In the genomic region with DNA sequence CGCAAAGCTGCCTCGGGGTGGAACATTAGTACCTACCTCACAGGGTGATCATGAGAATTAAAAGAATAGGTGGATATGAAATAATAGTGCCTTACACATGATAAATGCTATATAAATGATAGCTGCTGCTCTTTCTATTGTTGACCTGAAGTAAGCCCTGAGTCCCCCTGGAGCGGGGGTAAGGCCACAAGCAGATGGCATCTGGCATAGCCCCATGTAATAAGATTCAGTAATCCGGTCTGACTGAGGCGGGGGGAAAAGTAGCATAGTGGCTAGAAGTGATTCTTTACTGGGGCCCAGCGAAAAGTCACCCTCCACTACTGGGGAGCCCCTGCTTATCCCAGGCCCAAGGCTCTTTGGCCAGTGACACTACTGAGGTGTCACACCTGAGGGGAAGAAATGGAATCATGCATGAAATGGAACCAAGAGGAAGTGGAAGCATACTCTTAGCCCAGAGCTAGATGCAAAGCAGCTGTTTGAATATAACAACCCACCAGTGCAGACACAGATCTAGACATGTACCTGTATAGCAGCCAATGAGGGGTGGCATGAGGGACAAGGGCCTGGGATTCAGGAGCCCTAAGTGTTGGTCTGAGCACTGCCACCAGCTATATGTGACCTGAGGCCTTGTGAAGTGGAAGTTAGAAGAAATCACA, we compare ENCODE assay signal across 24 cellular contexts. TPM values are rescaled to one million over a fixed set of nuclear protein-coding genes. Genes with fewer than 3 reads are reported as not detected.
A peak's percentile ranks its signal among the peaks of the same experiment; 100 is the strongest.
DNase-seq lines count a peak whose midpoint lies in the region; ATAC-seq and TF ChIP-seq lines count a peak whose summit lies in the region.
"Had no signal": no experiment of that assay in that cellular context is flagged by ENCODE, and none has a peak within 500 bp of the region (broad histone marks: within the 10 kb centered on the region; RNA-seq: fewer than 3 reads in every experiment).

No MANE protein-coding gene starts in this region.

- H3K9me3 ChIP-seq in neural progenitor cell (ENCODE audit: low read depth) (no peaks in the 10 kb centered on the region), adrenal gland (replicated peaks in 1 of 3) (no peaks in the 10 kb centered on the region)
- H3K9me3 ChIP-seq: heart left ventricle, ovary, right atrium auricular region had no signal

- H3K4me2 ChIP-seq in neural progenitor cell: no peak overlapping the region
- H3K4me2 ChIP-seq: PC-9 had no signal

- H3K27ac Mint-ChIP-seq in IgD-negative memory B cell (peak overlapping the region; percentile 69 to 92 (median 91)), activated B cell treated with CpG ODN at 0.5 μM for 24 hours (peak overlapping the region; percentile 88), neural progenitor cell (peak overlapping the region; percentile 51)
- H3K27ac Mint-ChIP-seq: mesothelial cell of epicardium; natural killer cell treated with Interleukin-12 subunit alpha and Interleukin-12 subunit beta and Interleukin-15 and Interleukin-18, amount 100 ng/mL, for 72 hours had no signal

- intact Hi-C loops in activated B cell treated with CpG ODN at 0.5 μM for 24 hours (cut with micrococcal nuclease): loop anchor here (1.0 to 5.0 kb wide), 2 partner anchors 16 to 63 kb away; a partner anchor contains a TSS
- intact Hi-C loops in adrenal gland (cut with DNase I): loop anchor here in 1 of 2 donors (2.0 kb wide), 1 partner anchor 42 kb away; no protein-coding TSS in a partner anchor

- H3K9me3 Mint-ChIP-seq in IgD-negative memory B cell: no peaks in the 10 kb centered on the region
- no peaks in the 10 kb centered on the region for H3K9me3 Mint-ChIP-seq in activated B cell treated with CpG ODN at 0.5 μM for 24 hours
- no peaks in the 10 kb centered on the region for H3K9me3 Mint-ChIP-seq in neural progenitor cell
- H3K9me3 Mint-ChIP-seq: activated T-cell treated with anti-CD3 and anti-CD28 coated beads, Interleukin-2, amount 50 U/mL, for 4 hours; mesothelial cell of epicardium; natural killer cell treated with Interleukin-12 subunit alpha and Interleukin-12 subunit beta and Interleukin-15 and Interleukin-18, amount 100 ng/mL, for 72 hours had no signal

- DNase-seq in DMS 273 (lab: John Stamatoyannopoulos, UW; ENCODE audit: unreplicated experiment) (peak; percentile 52), DMS 273 treated with DMSO at 0.1 percent for 48 hours (lab: John Stamatoyannopoulos, UW) (no peak), activated B cell treated with CpG ODN at 0.5 μM for 24 hours (no peak), neural progenitor cell (ENCODE audit: low spot score) (no peak), adrenal gland (no peak), DMS114 treated with DMSO at 0.1 percent for 48 hours (lab: John Stamatoyannopoulos, UW; ENCODE audit: unreplicated experiment) (no peak)
- DNase-seq in central memory CD4-positive, alpha-beta T cell: no peak
- DNase-seq: activated CD4-positive, alpha-beta T cell treated with anti-CD3 and anti-CD28 coated beads for 4 hours; activated naive CD4-positive, alpha-beta T cell; activated T-cell treated with anti-CD3 and anti-CD28 coated beads, Interleukin-2, amount 50 U/mL, for 4 hours; NCI-H1694; ovary; PC-9; stimulated activated CD4-positive, alpha-beta T cell treated with anti-CD3 and anti-CD28 coated beads, Interleukin-12 subunit alpha, Interleukin-12 subunit beta, amount 100 ng/mL, for 4 hours; stimulated activated CD4-positive, alpha-beta T cell treated with anti-CD3 and anti-CD28 coated beads, Interleukin-4, amount 100 ng/mL, for 4 hours; trophoblast cell had no signal

- H3K4me1 ChIP-seq in neural progenitor cell (no peaks in the 10 kb centered on the region), adrenal gland (replicated peaks in 1 of 2) (peaks cover 0 to 9% of the 10 kb centered on the region in 2 donors)
- H3K4me1 ChIP-seq: right atrium auricular region had no signal

- 86 to 94% (median 92%) methylated on average over 6 of the region's 6 CpGs for WGBS in adrenal gland, 4 donors

- no peaks in the 10 kb centered on the region for H3K79me2 ChIP-seq in neural progenitor cell (ENCODE audit: low read depth)

- peak overlapping the region; percentile 34 to 78 (median 64) for H3K4me3 Mint-ChIP-seq in IgD-negative memory B cell
- H3K4me3 Mint-ChIP-seq in activated B cell treated with CpG ODN at 0.5 μM for 24 hours: peak overlapping the region; percentile 61
- no peak overlapping the region for H3K4me3 Mint-ChIP-seq in neural progenitor cell
- H3K4me3 Mint-ChIP-seq: activated T-cell treated with anti-CD3 and anti-CD28 coated beads, Interleukin-2, amount 50 U/mL, for 4 hours; mesothelial cell of epicardium; natural killer cell treated with Interleukin-12 subunit alpha and Interleukin-12 subunit beta and Interleukin-15 and Interleukin-18, amount 100 ng/mL, for 72 hours had no signal

- CTCF ChIA-PET in activated B cell treated with CpG ODN at 0.5 μM for 24 hours (lab: Charles Lee): interaction anchor here (1.0 to 5.3 kb wide), 5 partner anchors 9 to 89 kb away, joined by 3 to 66 read pairs (median 7); a partner anchor contains a TSS

- no peaks in the 10 kb centered on the region for H4K20me1 ChIP-seq in neural progenitor cell (ENCODE audit: low read depth)

- no peaks in the 10 kb centered on the region for H3K36me3 Mint-ChIP-seq in IgD-negative memory B cell
- peaks cover 7% of the 10 kb centered on the region for H3K36me3 Mint-ChIP-seq in activated B cell treated with CpG ODN at 0.5 μM for 24 hours (ENCODE audit: low read depth)
- H3K36me3 Mint-ChIP-seq in neural progenitor cell: peaks cover 5% of the 10 kb centered on the region
- H3K36me3 Mint-ChIP-seq: natural killer cell treated with Interleukin-12 subunit alpha and Interleukin-12 subunit beta and Interleukin-15 and Interleukin-18, amount 100 ng/mL, for 72 hours had no signal

- peak; percentile 58 for ATAC-seq in activated B cell treated with CpG ODN at 0.5 μM for 24 hours (ENCODE audit: low read depth)
- ATAC-seq: activated T-cell treated with anti-CD3 and anti-CD28 coated beads, Interleukin-2, amount 50 U/mL, for 4 hours; natural killer cell treated with Interleukin-12 subunit alpha and Interleukin-12 subunit beta and Interleukin-15 and Interleukin-18, amount 100 ng/mL, for 72 hours had no signal

- peaks cover 2% of the 10 kb centered on the region for H3F3A ChIP-seq in neural progenitor cell (ENCODE audit: low read depth)

- H3K27me3 ChIP-seq in neural progenitor cell (no peaks in the 10 kb centered on the region), adrenal gland (no peaks in the 10 kb centered on the region)
- H3K27me3 ChIP-seq: cardiac muscle cell, heart left ventricle, ovary, right atrium auricular region had no signal

- H3K4me1 Mint-ChIP-seq in IgD-negative memory B cell (peaks cover 19 to 33% (median 20%) of the 10 kb centered on the region in 3 donors), activated B cell treated with CpG ODN at 0.5 μM for 24 hours (peaks cover 40% of the 10 kb centered on the region), neural progenitor cell (peaks cover 10% of the 10 kb centered on the region)

- POLR2A ChIA-PET in activated B cell treated with CpG ODN at 0.5 μM for 24 hours (lab: Charles Lee): interaction anchor here (0.6 to 1.4 kb wide), 7 partner anchors 14 to 1101 kb away, joined by 3 to 8 read pairs (median 4); a partner anchor contains a TSS

- no peak overlapping the region for H3K9ac ChIP-seq in neural progenitor cell

- TF ChIP-seq CTCF in activated B cell treated with CpG ODN at 0.5 μM for 24 hours (IDR thresholded peaks at IDR 0.05): no peak
- no peak for TF ChIP-seq CTCF in neural progenitor cell (IDR thresholded peaks at IDR 0.05)
- no peak for TF ChIP-seq CTCF in adrenal gland (IDR thresholded peaks at IDR 0.05)

- H2AFZ ChIP-seq in neural progenitor cell (replicated peaks): no peak overlapping the region
- H2AFZ ChIP-seq: PC-9 had no signal

- no peak overlapping the region for H3K27ac ChIP-seq in neural progenitor cell
- H3K27ac ChIP-seq in adrenal gland: no peak overlapping the region
- H3K27ac ChIP-seq: 22Rv1, cardiac muscle cell, heart left ventricle, ovary, PC-9, right atrium auricular region had no signal

- no peak overlapping the region for H3K4me3 ChIP-seq in neural progenitor cell
- H3K4me3 ChIP-seq in adrenal gland: no peak overlapping the region
- H3K4me3 ChIP-seq: cardiac muscle cell, heart left ventricle, K562, ovary, PC-9, right atrium auricular region had no signal

- no peaks in the 10 kb centered on the region for H3K27me3 Mint-ChIP-seq in IgD-negative memory B cell
- H3K27me3 Mint-ChIP-seq in activated B cell treated with CpG ODN at 0.5 μM for 24 hours: no peaks in the 10 kb centered on the region
- peaks cover 5% of the 10 kb centered on the region for H3K27me3 Mint-ChIP-seq in neural progenitor cell (ENCODE audit: insufficient read depth, low read depth)
- H3K27me3 Mint-ChIP-seq: natural killer cell treated with Interleukin-12 subunit alpha and Interleukin-12 subunit beta and Interleukin-15 and Interleukin-18, amount 100 ng/mL, for 72 hours had no signal

- no peak for TF ChIP-seq POLR2A in adrenal gland (IDR thresholded peaks at IDR 0.05)

- H3K36me3 ChIP-seq in neural progenitor cell (no peaks in the 10 kb centered on the region), adrenal gland (replicated peaks in 1 of 2) (no peaks in the 10 kb centered on the region)
- H3K36me3 ChIP-seq: cardiac muscle cell, ovary, right atrium auricular region had no signal

RNA-seq across cellular contexts. Expression of a gene that starts 16.1 kb away (rescaled TPM):
- polyA plus RNA-seq in IgD-negative memory B cell (0.38 TPM), adrenal gland (10 to 100 TPM; 12.3 to 14.6 (median 12.5) TPM)
- total RNA-seq in activated B cell treated with CpG ODN at 0.5 μM for 24 hours (1.5 and 3.0 TPM in 2 replicates), neural progenitor cell (ENCODE audit: low replicate concordance) (8.2 and 41.3 TPM in 2 replicates), adrenal gland (10 to 100 TPM; 16.3 to 89.5 (median 29.9) TPM)

RNA-seq across cellular contexts. Expression of a gene that starts 48.2 kb away (rescaled TPM):
- polyA plus RNA-seq in IgD-negative memory B cell (17.7 TPM), adrenal gland (10 to 100 TPM in 1 of 3 donors, 1 to 10 TPM in 2; 7.9 to 16.8 (median 8.3) TPM)
- total RNA-seq in activated B cell treated with CpG ODN at 0.5 μM for 24 hours (28.0 and 31.4 TPM in 2 replicates), neural progenitor cell (ENCODE audit: low replicate concordance) (28.2 and 32.2 TPM in 2 replicates), adrenal gland (10 to 100 TPM; 13.3 to 29.4 (median 17.9) TPM)
